ENCODE assay signal across 26 cellular contexts in genomic region chr20:36865861-36866149, GRCh38. TPM values are rescaled to one million over a fixed set of nuclear protein-coding genes. Genes with fewer than 3 reads are reported as not detected.
A peak's percentile ranks its signal among the peaks of the same experiment; 100 is the strongest.
DNase-seq lines count a peak whose midpoint lies in the region; ATAC-seq and TF ChIP-seq lines count a peak whose summit lies in the region.
"Had no signal": no experiment of that assay in that cellular context is flagged by ENCODE, and none has a peak within 500 bp of the region (broad histone marks: within the 10 kb centered on the region; RNA-seq: fewer than 3 reads in every experiment).

No MANE protein-coding gene starts in this region.

- H4K20me1 ChIP-seq in osteoblast (ENCODE audit: insufficient read depth, low read length), result peaks cover 17% of the 10 kb centered on the region

- peaks cover 23% of the 10 kb centered on the region for H3K79me2 ChIP-seq in osteoblast (ENCODE audit: insufficient read depth, low read length)

- H3K4me1 Mint-ChIP-seq in activated CD4-positive, alpha-beta T cell treated with anti-CD3 and anti-CD28 coated beads, Interleukin-2, amount 10 ng/mL, durations not matched to agents 24 days and 14 days, result peaks cover 8% of the 10 kb centered on the region

- no peak overlapping the region for H3K4me2 ChIP-seq in osteoblast (ENCODE audit: insufficient read depth, low read length)
- H3K4me2 ChIP-seq: PC-9 had no signal

- H3K9me3 ChIP-seq in HEK293 (ENCODE audit: control insufficient read depth, insufficient read depth, low read depth, low read length) (no peaks in the 10 kb centered on the region), esophagus muscularis mucosa (no peaks in the 10 kb centered on the region), osteoblast (ENCODE audit: low read depth, low read length) (no peaks in the 10 kb centered on the region)
- H3K9me3 ChIP-seq: SJCRH30, thoracic aorta had no signal

- ATAC-seq in HG02852 (IDR thresholded peaks at IDR 0.05; ENCODE audit: unreplicated experiment), result no peak
- ATAC-seq: stimulated activated effector memory CD8-positive, alpha-beta T cell treated with anti-CD3 and anti-CD28 coated beads, Interleukin-12 subunit alpha, Interleukin-12 subunit beta, amount 100 ng/mL, for 72 hours had no signal

- no peaks in the 10 kb centered on the region for H3K27me3 ChIP-seq in esophagus muscularis mucosa
- H3K27me3 ChIP-seq in osteoblast (ENCODE audit: insufficient read depth, low read length), result no peaks in the 10 kb centered on the region

- H3K4me1 ChIP-seq in HEK293 (ENCODE audit: control insufficient read depth, insufficient read depth, low read length) (peaks cover 6% of the 10 kb centered on the region; the same call in 1 of the 2 replicates), esophagus muscularis mucosa (peaks cover 15 to 37% (median 33%) of the 10 kb centered on the region in 4 donors), osteoblast (ENCODE audit: insufficient read depth, low read length) (peaks cover 22% of the 10 kb centered on the region)

- no peak for TF ChIP-seq EP300 in esophagus muscularis mucosa (IDR thresholded peaks at IDR 0.05)

- CTCF ChIA-PET in HEK293 (lab: Yijun Ruan, JAX), result interaction anchor here (2.1 kb wide), 2 partner anchors 21 to 57 kb away, joined by 8 to 14 read pairs; no protein-coding TSS in a partner anchor

- peaks cover 31% of the 10 kb centered on the region for H3K27me3 Mint-ChIP-seq in activated CD4-positive, alpha-beta T cell treated with anti-CD3 and anti-CD28 coated beads, Interleukin-2, amount 10 ng/mL, durations not matched to agents 24 days and 14 days
- H3K27me3 Mint-ChIP-seq: progenitor cell of endocrine pancreas had no signal

- POLR2A ChIA-PET in HEK293 (lab: Yijun Ruan, JAX), result interaction anchor here (3.8 kb wide), 1 partner anchor 30 kb away, joined by 17 read pairs; no protein-coding TSS in a partner anchor

- TF ChIP-seq CTCF in HEK293 (tag by site-specific recombination; IDR thresholded peaks at IDR 0.05) (no peak), esophagus muscularis mucosa (IDR thresholded peaks at IDR 0.05) (no peak), osteoblast (IDR thresholded peaks at IDR 0.05; ENCODE audit: extremely low read depth, low read depth, low read length) (no peak)

- intact Hi-C loops in activated CD4-positive, alpha-beta T cell treated with anti-CD3 and anti-CD28 coated beads, Interleukin-2, amount 10 ng/mL, durations not matched to agents 24 days and 14 days (cut with micrococcal nuclease), result no loop called here
- intact Hi-C loops in esophagus muscularis mucosa (cut with DNase I), result loop anchor here (10.0 kb wide), 3 partner anchors 91 to 261 kb away; partner anchors contain the start of genes DSN1, NDRG3 and RAB5IF

- H3K27ac Mint-ChIP-seq in activated CD4-positive, alpha-beta T cell treated with anti-CD3 and anti-CD28 coated beads, Interleukin-2, amount 10 ng/mL, durations not matched to agents 24 days and 14 days, result no peak overlapping the region
- H3K27ac Mint-ChIP-seq: stimulated activated effector memory CD8-positive, alpha-beta T cell treated with anti-CD3 and anti-CD28 coated beads, Interleukin-12 subunit alpha, Interleukin-12 subunit beta, amount 100 ng/mL, for 72 hours had no signal

- no peak for DNase-seq in activated CD4-positive, alpha-beta T cell treated with anti-CD3 and anti-CD28 coated beads, Interleukin-2, amount 10 ng/mL, durations not matched to agents 24 days and 14 days
- no peak for DNase-seq in activated CD4-positive, alpha-beta T cell treated with anti-CD3 and anti-CD28 coated beads, Interleukin-2, amount 50 U/mL, for 48 hours
- DNase-seq in esophagus muscularis mucosa (ENCODE audit: extremely low spot score) (no peak), osteoblast (ENCODE audit: insufficient read length, low spot score, missing footprints) (peak; percentile 64), cerebellum (ENCODE audit: low spot score) (no peak), NCI-H146 treated with DMSO at 0.1 percent for 48 hours (lab: John Stamatoyannopoulos, UW; ENCODE audit: unreplicated experiment) (no peak)
- DNase-seq: activated CD8-positive, alpha-beta memory T cell treated with anti-CD3 and anti-CD28 coated beads, Interleukin-2, amount 50 U/mL, for 48 hours; activated gamma-delta T cell; AML-193; Calu3; dermis blood vessel endothelial cell; mammary epithelial cell; PC-9; stimulated activated CD4-positive, alpha-beta T cell treated with anti-CD3 and anti-CD28 coated beads, Interleukin-1b, Interleukin-23, amount 100 ng/mL, for 48 hours; WERI-Rb-1 had no signal

- peaks cover 1% of the 10 kb centered on the region for H3K36me3 Mint-ChIP-seq in activated CD4-positive, alpha-beta T cell treated with anti-CD3 and anti-CD28 coated beads, Interleukin-2, amount 10 ng/mL, durations not matched to agents 24 days and 14 days (ENCODE audit: low read depth)
- H3K36me3 Mint-ChIP-seq: stimulated activated effector memory CD8-positive, alpha-beta T cell treated with anti-CD3 and anti-CD28 coated beads, Interleukin-12 subunit alpha, Interleukin-12 subunit beta, amount 100 ng/mL, for 72 hours had no signal

- peak overlapping the region; percentile 80 for H3K4me3 Mint-ChIP-seq in activated CD4-positive, alpha-beta T cell treated with anti-CD3 and anti-CD28 coated beads, Interleukin-2, amount 10 ng/mL, durations not matched to agents 24 days and 14 days

- no peaks in the 10 kb centered on the region for H3K9me3 Mint-ChIP-seq in activated CD4-positive, alpha-beta T cell treated with anti-CD3 and anti-CD28 coated beads, Interleukin-2, amount 10 ng/mL, durations not matched to agents 24 days and 14 days
- H3K9me3 Mint-ChIP-seq: stimulated activated effector memory CD8-positive, alpha-beta T cell treated with anti-CD3 and anti-CD28 coated beads, Interleukin-12 subunit alpha, Interleukin-12 subunit beta, amount 100 ng/mL, for 72 hours had no signal

- H3K27ac ChIP-seq in HEK293 (ENCODE audit: extremely low read depth, low read depth, low read length) (no peak overlapping the region), esophagus muscularis mucosa (replicated peaks in 1 of 4) (peak overlapping the region in 3 of 4 donors; percentile 79 to 96 (median 89)), osteoblast (ENCODE audit: low read depth, low read length) (no peak overlapping the region)
- H3K27ac ChIP-seq: PC-9, SJCRH30, thoracic aorta, WERI-Rb-1 had no signal

- H3K36me3 ChIP-seq in HEK293 (ENCODE audit: control insufficient read depth in 2 of 2, insufficient read depth in 1 of 2, low read length in 2 of 2) (peaks cover 0 to 2% of the 10 kb centered on the region in 2 experiments; a peak in 1 of 3 replicates), esophagus muscularis mucosa (no peaks in the 10 kb centered on the region), osteoblast (ENCODE audit: insufficient read depth, low read length) (no peaks in the 10 kb centered on the region)
- H3K36me3 ChIP-seq: SJCRH30, thoracic aorta had no signal

- H3K4me3 ChIP-seq in HEK293 (ENCODE audit: low read depth, low read length), result no peak overlapping the region
- no peak overlapping the region for H3K4me3 ChIP-seq in esophagus muscularis mucosa
- H3K4me3 ChIP-seq in osteoblast (ENCODE audit: insufficient read depth, low read length), result no peak overlapping the region
- H3K4me3 ChIP-seq: PC-9, SJCRH30, thoracic aorta had no signal

- H2AFZ ChIP-seq in osteoblast (ENCODE audit: low read length), result no peak overlapping the region
- H2AFZ ChIP-seq: PC-9 had no signal

- TF ChIP-seq POLR2A in esophagus muscularis mucosa (IDR thresholded peaks at IDR 0.05; ENCODE audit: low read depth), result no peak

TF ChIP-seq in HEK293, 187 proteins besides CTCF, POLR2A, EP300 and RAD21:
- TF ChIP-seq ZNF48 (tag by site-specific recombination; IDR thresholded peaks at IDR 0.05) (no peak), ZNF600 (tag by site-specific recombination; IDR thresholded peaks at IDR 0.05) (peak; percentile 59; the same call in 1 of the 2 replicates)
TF ChIP-seq in HEK293: peak in this region for 1.

RNA-seq across cellular contexts. Expression of gene TLDC2, which starts 10.1 kb away (rescaled TPM):
- total RNA-seq in activated CD4-positive, alpha-beta T cell treated with anti-CD3 and anti-CD28 coated beads, Interleukin-2, amount 10 ng/mL, durations not matched to agents 24 days and 14 days, result not detected in 2 replicates
- under 1 TPM in 3 of 4 donors, not detected in 1; 0.34 to 0.66 (median 0.42) TPM for total RNA-seq in esophagus muscularis mucosa
- not detected in 2 replicates for total RNA-seq in osteoblast
- 0.54 TPM for total RNA-seq in cerebellum
- total RNA-seq: A172, Daoy, M059J, mammary epithelial cell, myocyte, NCI-H460, PC-9 had no signal

Comparison
In these comparisons a context has a peak if more than half of its experiments do, and no peak if none do; other contexts are left out.
1. H3K27ac ChIP-seq: peak in esophagus muscularis mucosa (3 of 4); none in HEK293 (single experiment) and osteoblast (single experiment).